13 cellular contexts compared by ENCODE assay signal in genomic region chr5:35457912-35458823, GRCh38.
DNase-seq lines count a peak whose midpoint lies in the region; ATAC-seq and TF ChIP-seq lines count a peak whose summit lies in the region.
"Had no signal": no experiment of that assay in that cellular context is flagged by ENCODE, and none has a peak within 500 bp of the region (broad histone marks: within the 10 kb centered on the region; RNA-seq: fewer than 3 reads in every experiment).

No MANE protein-coding gene starts in this region.

- no peak overlapping the region for H2AFZ ChIP-seq in hepatocyte

- H3K36me3 ChIP-seq in left ventricle myocardium inferior = no peaks in the 10 kb centered on the region
- no peaks in the 10 kb centered on the region for H3K36me3 ChIP-seq in hepatocyte (replicated peaks; ENCODE audit: insufficient read depth, low read depth)
- no peaks in the 10 kb centered on the region for H3K36me3 ChIP-seq in right lobe of liver
- no peaks in the 10 kb centered on the region for H3K36me3 ChIP-seq in naive thymus-derived CD4-positive, alpha-beta T cell (ENCODE audit: control insufficient read depth in 2 of 3, insufficient read depth in 3 of 3, low read length in 3 of 3)
- H3K36me3 ChIP-seq: BLaER1 treated with 17β-estradiol and CSF1 and Interleukin-3, amounts not matched to agents 10 nM and 100 nM had no signal

- no peak overlapping the region for H3K4me3 ChIP-seq in left ventricle myocardium inferior
- no peak overlapping the region for H3K4me3 ChIP-seq in hepatocyte
- no peak overlapping the region for H3K4me3 ChIP-seq in right lobe of liver
- H3K4me3 ChIP-seq in naive thymus-derived CD4-positive, alpha-beta T cell (ENCODE audit: low read length) = no peak overlapping the region
- H3K4me3 ChIP-seq: BLaER1 treated with 17β-estradiol and CSF1 and Interleukin-3, amounts not matched to agents 10 nM and 100 nM had no signal

- POLR2A ChIA-PET in naive thymus-derived CD4-positive, alpha-beta T cell (lab: Charles Lee) = no interaction called here

- peaks cover 0 to 15% (median 10%) of the 10 kb centered on the region in 5 donors for H3K36me3 Mint-ChIP-seq in naive thymus-derived CD4-positive, alpha-beta T cell
- H3K36me3 Mint-ChIP-seq: CD4-positive, CD25-positive, alpha-beta regulatory T cell had no signal

- DNase-seq in Right ventricle myocardium superior (no peak), left ventricle myocardium inferior (no peak), hepatocyte (ENCODE audit: low spot score) (peak; percentile 17), right lobe of liver (peak in 1 of 3 donors; percentile 48), HuH-7 (ENCODE audit: low spot score) (no peak)
- no peak for DNase-seq in naive thymus-derived CD4-positive, alpha-beta T cell
- DNase-seq: ACHN; CD4-positive, CD25-positive, alpha-beta regulatory T cell; HCEC 1CT; HFFc6 had no signal

- TF ChIP-seq POLR2A in right lobe of liver (IDR thresholded peaks at IDR 0.05) = no peak

- H3K9me3 ChIP-seq in left ventricle myocardium inferior (replicated peaks) (peaks cover 19% of the 10 kb centered on the region), hepatocyte (ENCODE audit: low read depth) (no peaks in the 10 kb centered on the region), right lobe of liver (no peaks in the 10 kb centered on the region)
- peaks cover 0 to 10% (median 0%) of the 10 kb centered on the region in 3 experiments for H3K9me3 ChIP-seq in naive thymus-derived CD4-positive, alpha-beta T cell (ENCODE audit: control insufficient read depth in 2 of 3, low read length in 3 of 3)

- no peaks in the 10 kb centered on the region for H3K4me1 Mint-ChIP-seq in naive thymus-derived CD4-positive, alpha-beta T cell
- H3K4me1 Mint-ChIP-seq: CD4-positive, CD25-positive, alpha-beta regulatory T cell had no signal

- no peaks in the 10 kb centered on the region for H3K9me2 ChIP-seq in hepatocyte (replicated peaks; ENCODE audit: insufficient read depth)

- no peak for TF ChIP-seq CTCF in left ventricle myocardium inferior (IDR thresholded peaks at IDR 0.05; ENCODE audit: borderline replicate concordance)
- no peak for TF ChIP-seq CTCF in hepatocyte (IDR thresholded peaks at IDR 0.05; ENCODE audit: poor library complexity)
- no peak for TF ChIP-seq CTCF in right lobe of liver (IDR thresholded peaks at IDR 0.05)

- peaks cover 0 to 21% (median 9%) of the 10 kb centered on the region in 5 donors for H3K27me3 Mint-ChIP-seq in naive thymus-derived CD4-positive, alpha-beta T cell

- H3K27me3 ChIP-seq in left ventricle myocardium inferior (ENCODE audit: low read depth) (no peaks in the 10 kb centered on the region), hepatocyte (no peaks in the 10 kb centered on the region), right lobe of liver (no peaks in the 10 kb centered on the region)
- H3K27me3 ChIP-seq in naive thymus-derived CD4-positive, alpha-beta T cell (ENCODE audit: control insufficient read depth in 2 of 2, insufficient read depth in 2 of 2, low read length in 2 of 2) = no peaks in the 10 kb centered on the region
- H3K27me3 ChIP-seq: BLaER1 treated with 17β-estradiol and CSF1 and Interleukin-3, amounts not matched to agents 10 nM and 100 nM had no signal

- H4K20me1 ChIP-seq in hepatocyte (ENCODE audit: insufficient read depth, poor library complexity, severe bottlenecking) = no peaks in the 10 kb centered on the region
- H4K20me1 ChIP-seq: BLaER1 treated with 17β-estradiol and CSF1 and Interleukin-3, amounts not matched to agents 10 nM and 100 nM had no signal

- intact Hi-C loops in Right ventricle myocardium superior (cut with DNase I) (no loop called here), left ventricle myocardium inferior (cut with micrococcal nuclease) (no loop called here), right lobe of liver (cut with DNase I) (loop anchor here in 1 of 2 donors (10.0 kb wide), 1 partner anchor 233 kb away; no protein-coding TSS in a partner anchor)
- intact Hi-C loops in naive thymus-derived CD4-positive, alpha-beta T cell (cut with micrococcal nuclease) = no loop called here

- H3K27ac Mint-ChIP-seq in naive thymus-derived CD4-positive, alpha-beta T cell = no peak overlapping the region
- H3K27ac Mint-ChIP-seq: HFFc6 had no signal

- no peak overlapping the region for H3K4me2 ChIP-seq in hepatocyte
- H3K4me2 ChIP-seq: BLaER1 treated with 17β-estradiol and CSF1 and Interleukin-3, amounts not matched to agents 10 nM and 100 nM had no signal

- H3K9me3 Mint-ChIP-seq in naive thymus-derived CD4-positive, alpha-beta T cell = peaks cover 0 to 34% (median 14%) of the 10 kb centered on the region in 11 donors
- H3K9me3 Mint-ChIP-seq: HFFc6 had no signal

- CTCF ChIA-PET in naive thymus-derived CD4-positive, alpha-beta T cell (lab: Charles Lee) = no interaction called here

- no peaks in the 10 kb centered on the region for H3K79me2 ChIP-seq in hepatocyte

- no peak overlapping the region for H3K4me3 Mint-ChIP-seq in naive thymus-derived CD4-positive, alpha-beta T cell
- H3K4me3 Mint-ChIP-seq: CD4-positive, CD25-positive, alpha-beta regulatory T cell; HFFc6 had no signal

- peaks cover 7% of the 10 kb centered on the region for H3K4me1 ChIP-seq in left ventricle myocardium inferior
- peaks cover 5% of the 10 kb centered on the region for H3K4me1 ChIP-seq in hepatocyte (ENCODE audit: insufficient read depth)
- H3K4me1 ChIP-seq in right lobe of liver = peaks cover 0 to 19% (median 5%) of the 10 kb centered on the region in 4 donors
- H3K4me1 ChIP-seq in naive thymus-derived CD4-positive, alpha-beta T cell (ENCODE audit: control insufficient read depth in 2 of 2, insufficient read depth in 2 of 2, low read length in 2 of 2) = no peaks in the 10 kb centered on the region
- H3K4me1 ChIP-seq: BLaER1 treated with 17β-estradiol and CSF1 and Interleukin-3, amounts not matched to agents 10 nM and 100 nM had no signal

- 79% methylated on average over 5 of the region's 5 CpGs for WGBS in hepatocyte (ENCODE audit: low lambda C conversion rate, missing lambda C conversion rate)
- WGBS in right lobe of liver (ENCODE audit: insufficient coverage, low coverage, low lambda C conversion rate, missing lambda C conversion rate) = 28% methylated on average over 5 of the region's 5 CpGs

- ATAC-seq in Right ventricle myocardium superior (ENCODE audit: poor library complexity) (peak; percentile 25), right lobe of liver (peak; percentile 79 to 94 (median 88)), HG02678 (IDR thresholded peaks at IDR 0.05; ENCODE audit: unreplicated experiment) (no peak)
- ATAC-seq in naive thymus-derived CD4-positive, alpha-beta T cell = no peak

- H3K27ac ChIP-seq in left ventricle myocardium inferior (replicated peaks) (no peak overlapping the region), hepatocyte (peak overlapping the region; percentile 13), right lobe of liver (peak overlapping the region in 2 of 3 donors; percentile 63 to 81)
- no peak overlapping the region for H3K27ac ChIP-seq in naive thymus-derived CD4-positive, alpha-beta T cell (ENCODE audit: low read depth, low read length)
- H3K27ac ChIP-seq: BLaER1 treated with 17β-estradiol and CSF1 and Interleukin-3, amounts not matched to agents 10 nM and 100 nM; HL-60 had no signal

Comparison
In these comparisons a context has a peak if more than half of its experiments do, and no peak if none do; other contexts are left out.
1. ATAC-seq: peak in Right ventricle myocardium superior (single experiment) and right lobe of liver (4 of 4); none in HG02678 (single experiment) and naive thymus-derived CD4-positive, alpha-beta T cell (single experiment).
2. H3K27ac ChIP-seq: peak in hepatocyte (single experiment) and right lobe of liver (2 of 3); none in left ventricle myocardium inferior (single experiment) and naive thymus-derived CD4-positive, alpha-beta T cell (single experiment).